Comparison of ENCODE assay signal across 20 cellular contexts in genomic region chr1:55645286-55645685, GRCh38.
DNase-seq lines count a peak whose midpoint lies in the region; ATAC-seq and TF ChIP-seq lines count a peak whose summit lies in the region.
"Had no signal": no experiment of that assay in that cellular context is flagged by ENCODE, and none has a peak within 500 bp of the region (broad histone marks: within the 10 kb centered on the region; RNA-seq: fewer than 3 reads in every experiment).

No MANE protein-coding gene starts in this region.

- WGBS in esophagus muscularis mucosa = 91% methylated on average over 4 of the region's 4 CpGs
- no CpG with 5 or more reads among the region's 4 CpGs for WGBS in trophoblast cell (ENCODE audit: extremely low coverage, insufficient coverage, insufficient read length)

- H3K14ac ChIP-seq in trophoblast cell (ENCODE audit: low read length) = no peak overlapping the region

- no peaks in the 10 kb centered on the region for H3K9me3 ChIP-seq in esophagus muscularis mucosa
- no peaks in the 10 kb centered on the region for H3K9me3 ChIP-seq in trophoblast cell (ENCODE audit: insufficient read depth, low read depth, low read length)
- H3K9me3 ChIP-seq: BLaER1, Caco-2 had no signal

- no peak for TF ChIP-seq CTCF in esophagus muscularis mucosa (IDR thresholded peaks at IDR 0.05)

- no peak overlapping the region for H3K4me2 ChIP-seq in trophoblast cell (ENCODE audit: low read length)
- H3K4me2 ChIP-seq: BLaER1, GM23338 had no signal

- ATAC-seq in GM18517 (IDR thresholded peaks at IDR 0.05; ENCODE audit: unreplicated experiment) = no peak
- ATAC-seq in GM21390 (IDR thresholded peaks at IDR 0.05; ENCODE audit: unreplicated experiment) = no peak
- ATAC-seq: CD8-positive, alpha-beta T cell; GM23338; HCT116 had no signal

- no peak overlapping the region for H3K4ac ChIP-seq in trophoblast cell (ENCODE audit: low read depth, low read length)

- peak overlapping the region; percentile 16 for H2BK12ac ChIP-seq in trophoblast cell (ENCODE audit: low read length)

- TF ChIP-seq POLR2A in esophagus muscularis mucosa (IDR thresholded peaks at IDR 0.05; ENCODE audit: low read depth) = no peak

- H3K79me2 ChIP-seq in trophoblast cell (ENCODE audit: control insufficient read depth, insufficient read depth, low read length, poor library complexity) = no peaks in the 10 kb centered on the region

- intact Hi-C loops in activated CD4-positive, alpha-beta T cell treated with anti-CD3 and anti-CD28 coated beads, Interleukin-2, amount 10 ng/mL, durations not matched to agents 24 days and 14 days (cut with micrococcal nuclease) = no loop called here
- intact Hi-C loops in esophagus muscularis mucosa (cut with DNase I) = no loop called here

- H3K36me3 Mint-ChIP-seq in activated CD4-positive, alpha-beta T cell treated with anti-CD3 and anti-CD28 coated beads, Interleukin-2, amount 10 ng/mL, durations not matched to agents 24 days and 14 days (ENCODE audit: low read depth) = no peaks in the 10 kb centered on the region
- H3K36me3 Mint-ChIP-seq: CD4-positive, CD25-positive, alpha-beta regulatory T cell; CD8-positive, alpha-beta T cell had no signal

- no peaks in the 10 kb centered on the region for H3K27me3 Mint-ChIP-seq in activated CD4-positive, alpha-beta T cell treated with anti-CD3 and anti-CD28 coated beads, Interleukin-2, amount 10 ng/mL, durations not matched to agents 24 days and 14 days
- H3K27me3 Mint-ChIP-seq: B cell; CD4-positive, CD25-positive, alpha-beta regulatory T cell had no signal

- H4K91ac ChIP-seq in trophoblast cell (ENCODE audit: low read depth, low read length) = no peak overlapping the region

- no peak overlapping the region for H3K4me3 Mint-ChIP-seq in activated CD4-positive, alpha-beta T cell treated with anti-CD3 and anti-CD28 coated beads, Interleukin-2, amount 10 ng/mL, durations not matched to agents 24 days and 14 days
- H3K4me3 Mint-ChIP-seq: B cell; CD4-positive, CD25-positive, alpha-beta regulatory T cell; CD8-positive, alpha-beta T cell; GM23338; H9 had no signal

- H2AFZ ChIP-seq in trophoblast cell (ENCODE audit: insufficient read depth, low read length, poor library complexity) = no peak overlapping the region
- H2AFZ ChIP-seq: GM23338 had no signal

- H2BK120ac ChIP-seq in trophoblast cell (ENCODE audit: insufficient read depth, low read length, poor library complexity) = no peak overlapping the region

- no peak overlapping the region for H3K27ac ChIP-seq in esophagus muscularis mucosa (replicated peaks in 1 of 4)
- no peak overlapping the region for H3K27ac ChIP-seq in trophoblast cell (ENCODE audit: low read depth, low read length)
- H3K27ac ChIP-seq: 22Rv1, BLaER1, C4-2B had no signal

- H3K4me3 ChIP-seq in esophagus muscularis mucosa = no peak overlapping the region
- no peak overlapping the region for H3K4me3 ChIP-seq in trophoblast cell (ENCODE audit: low read depth, low read length)
- H3K4me3 ChIP-seq: BLaER1, GM23338 had no signal

- H3K27me3 ChIP-seq in esophagus muscularis mucosa = no peaks in the 10 kb centered on the region
- no peaks in the 10 kb centered on the region for H3K27me3 ChIP-seq in trophoblast cell (ENCODE audit: insufficient read depth, low read length)
- H3K27me3 ChIP-seq: BLaER1 had no signal

- peaks cover 5% of the 10 kb centered on the region for H3K79me1 ChIP-seq in trophoblast cell (ENCODE audit: low read length)

- no peak overlapping the region for H2AK5ac ChIP-seq in trophoblast cell (ENCODE audit: low read length)

- no peak overlapping the region for H2BK5ac ChIP-seq in trophoblast cell (ENCODE audit: low read depth, low read length, poor library complexity)

- no peaks in the 10 kb centered on the region for H3K9me3 Mint-ChIP-seq in activated CD4-positive, alpha-beta T cell treated with anti-CD3 and anti-CD28 coated beads, Interleukin-2, amount 10 ng/mL, durations not matched to agents 24 days and 14 days
- H3K9me3 Mint-ChIP-seq: CD8-positive, alpha-beta T cell; GM23338; H9 had no signal

- H3K4me1 ChIP-seq in esophagus muscularis mucosa = peaks cover 0 to 15% (median 3%) of the 10 kb centered on the region in 4 donors
- H3K4me1 ChIP-seq in trophoblast cell (ENCODE audit: control insufficient read depth in 1 of 2, insufficient read depth in 2 of 2, low read length in 2 of 2) = peaks cover 3 to 4% of the 10 kb centered on the region in 2 experiments
- H3K4me1 ChIP-seq: Caco-2 had no signal

- no peak overlapping the region for H3K23ac ChIP-seq in trophoblast cell (ENCODE audit: low read length)

- H3K4me1 Mint-ChIP-seq in activated CD4-positive, alpha-beta T cell treated with anti-CD3 and anti-CD28 coated beads, Interleukin-2, amount 10 ng/mL, durations not matched to agents 24 days and 14 days = no peaks in the 10 kb centered on the region
- H3K4me1 Mint-ChIP-seq: GM23338, H9 had no signal

- H3K36me3 ChIP-seq in esophagus muscularis mucosa (no peaks in the 10 kb centered on the region), trophoblast cell (ENCODE audit: control insufficient read depth in 1 of 2, insufficient read depth in 2 of 2, low read length in 2 of 2) (no peaks in the 10 kb centered on the region)
- H3K36me3 ChIP-seq: BLaER1 had no signal

- H3K18ac ChIP-seq in trophoblast cell (ENCODE audit: low read length) = no peak overlapping the region

- TF ChIP-seq EP300 in esophagus muscularis mucosa (IDR thresholded peaks at IDR 0.05) = no peak

- H4K8ac ChIP-seq in trophoblast cell (ENCODE audit: low read depth, low read length) = no peak overlapping the region

- no peak overlapping the region for H4K12ac ChIP-seq in trophoblast cell (ENCODE audit: low read depth, low read length)

- DNase-seq in activated CD4-positive, alpha-beta T cell treated with anti-CD3 and anti-CD28 coated beads, Interleukin-2, amount 10 ng/mL, durations not matched to agents 24 days and 14 days = peak; percentile 8
- DNase-seq in activated CD4-positive, alpha-beta T cell treated with anti-CD3 and anti-CD28 coated beads for 4 hours = no peak
- DNase-seq in esophagus muscularis mucosa (ENCODE audit: extremely low spot score) (peak; percentile 50), left kidney (ENCODE audit: low read depth, low spot score) (peak; percentile 84), trophoblast cell (no peak), T-helper 2 cell (no peak)
- DNase-seq: Caco-2; CD4-positive, CD25-positive, alpha-beta regulatory T cell; CD8-positive, alpha-beta T cell; DMS153; DND-41; H9 had no signal

- no peak overlapping the region for H3K27ac Mint-ChIP-seq in activated CD4-positive, alpha-beta T cell treated with anti-CD3 and anti-CD28 coated beads, Interleukin-2, amount 10 ng/mL, durations not matched to agents 24 days and 14 days
- H3K27ac Mint-ChIP-seq: B cell; CD4-positive, CD25-positive, alpha-beta regulatory T cell; CD8-positive, alpha-beta T cell; GM23338; H9 had no signal

- no peak overlapping the region for H3K9ac ChIP-seq in trophoblast cell (ENCODE audit: low read length)
- H3K9ac ChIP-seq: BLaER1 had no signal

Comparison
In these comparisons a context has a peak if more than half of its experiments do, and no peak if none do; other contexts are left out.
1. DNase-seq: peak in activated CD4-positive, alpha-beta T cell treated with anti-CD3 and anti-CD28 coated beads, Interleukin-2, amount 10 ng/mL, durations not matched to agents 24 days and 14 days (single experiment), esophagus muscularis mucosa (single experiment) and left kidney (single experiment); none in activated CD4-positive, alpha-beta T cell treated with anti-CD3 and anti-CD28 coated beads for 4 hours (0 of 2), trophoblast cell (0 of 2) and T-helper 2 cell (0 of 5).